Comparison of ENCODE assay signal across 8 cellular contexts in genomic region chr3:71066849-71067261, GRCh38.
DNase-seq lines count a peak whose midpoint lies in the region; ATAC-seq, FAIRE-seq and TF ChIP-seq lines count a peak whose summit lies in the region.

No MANE protein-coding gene starts in this region.

- peaks cover 0 to 6% (median 1%) of the 10 kb centered on the region in 3 donors for H3K36me3 Mint-ChIP-seq in CD8-positive, alpha-beta memory T cell
- peaks cover 30% of the 10 kb centered on the region for H3K36me3 Mint-ChIP-seq in activated naive CD8-positive, alpha-beta T cell treated with anti-CD3 and anti-CD28 coated beads for 36 hours

- peak in 2 of 5 donors; percentile 44 to 52 for DNase-seq in CD8-positive, alpha-beta memory T cell
- DNase-seq in NOMO-1 treated with DMSO at 0.1 percent for 48 hours (lab: John Stamatoyannopoulos, UW; ENCODE audit: unreplicated experiment) (peak; percentile 87), HepG2 (ENCODE audit: low spot score) (no peak), vagina (ENCODE audit: extremely low spot score in 2 of 2) (no peak), NCI-H345 (lab: John Stamatoyannopoulos, UW) (no peak), neuronal stem cell (ENCODE audit: low spot score) (no peak), OCI-M2 (lab: John Stamatoyannopoulos, UW; ENCODE audit: unreplicated experiment) (no peak)
- DNase-seq in activated naive CD8-positive, alpha-beta T cell treated with anti-CD3 and anti-CD28 coated beads for 36 hours, result peak; percentile 64

- H3K23ac ChIP-seq in neuronal stem cell (ENCODE audit: low read depth, low read length, poor library complexity), result no peak overlapping the region

- H2BK12ac ChIP-seq in neuronal stem cell (ENCODE audit: low read length), result no peak overlapping the region

- POLR2A ChIA-PET in CD8-positive, alpha-beta memory T cell (lab: Charles Lee), result no interaction called here
- POLR2A ChIA-PET in HepG2 (lab: Yijun Ruan, JAX), result no interaction called here

- H3K14ac ChIP-seq in neuronal stem cell (ENCODE audit: low read length), result no peak overlapping the region

- no peak overlapping the region for H3K27ac ChIP-seq in CD8-positive, alpha-beta memory T cell (ENCODE audit: low read depth, low read length)
- H3K27ac ChIP-seq in HepG2 (ENCODE audit: extremely low read length, insufficient read depth, low read length) (no peak overlapping the region), vagina (peak overlapping the region; percentile 99), neuronal stem cell (replicated peaks; ENCODE audit: low read length) (no peak overlapping the region)

- no peak overlapping the region for H2BK5ac ChIP-seq in neuronal stem cell (ENCODE audit: low read length)

- no TSS peak for BruUV-seq in HepG2 (replicated peaks; lab: Mats Ljungman, UMichigan)

- no peak for ATAC-seq in HepG2

- CTCF ChIA-PET in CD8-positive, alpha-beta memory T cell (lab: Charles Lee), result no interaction called here
- CTCF ChIA-PET in HepG2 (lab: Yijun Ruan, JAX; ENCODE audit: low intra/inter-chr PET ratio, low total read pairs), result no interaction called here

- peaks cover 58 to 68% (median 61%) of the 10 kb centered on the region in 3 donors for H3K4me1 Mint-ChIP-seq in CD8-positive, alpha-beta memory T cell
- H3K4me1 Mint-ChIP-seq in activated naive CD8-positive, alpha-beta T cell treated with anti-CD3 and anti-CD28 coated beads for 36 hours, result peaks cover 58% of the 10 kb centered on the region

- no peak overlapping the region for H3K9ac ChIP-seq in HepG2 (ENCODE audit: insufficient read depth, low read depth, low read length)
- H3K9ac ChIP-seq in neuronal stem cell (ENCODE audit: low read depth, low read length, poor library complexity), result no peak overlapping the region

- H4K91ac ChIP-seq in neuronal stem cell (ENCODE audit: low read depth, low read length, poor library complexity), result no peak overlapping the region

- no peaks in the 10 kb centered on the region for H3K9me3 Mint-ChIP-seq in CD8-positive, alpha-beta memory T cell
- H3K9me3 Mint-ChIP-seq in activated naive CD8-positive, alpha-beta T cell treated with anti-CD3 and anti-CD28 coated beads for 36 hours, result no peaks in the 10 kb centered on the region

- H3K36me3 ChIP-seq in CD8-positive, alpha-beta memory T cell (ENCODE audit: insufficient read depth, low read length), result no peaks in the 10 kb centered on the region
- H3K36me3 ChIP-seq in HepG2 (replicated peaks in 1 of 2; ENCODE audit: control insufficient read depth in 1 of 2, insufficient read depth in 2 of 2, low read length in 2 of 2) (no peaks in the 10 kb centered on the region), vagina (no peaks in the 10 kb centered on the region), neuronal stem cell (replicated peaks in 1 of 2; ENCODE audit: control insufficient read depth in 2 of 2, insufficient read depth in 2 of 2, low read length in 2 of 2) (no peaks in the 10 kb centered on the region)

- TF ChIP-seq EP300 in HepG2 (IDR thresholded peaks at IDR 0.05; ENCODE audit: low read depth in 2 of 2, low read length in 2 of 2) (no peak), HepG2 (CRISPR knock-in tag; IDR thresholded peaks at IDR 0.05; ENCODE audit: borderline replicate concordance) (no peak)

- H2AFZ ChIP-seq in HepG2 (ENCODE audit: low read length), result no peak overlapping the region
- H2AFZ ChIP-seq in neuronal stem cell (ENCODE audit: low read length), result no peak overlapping the region

- no peak for TF ChIP-seq POLR2A in HepG2 (IDR thresholded peaks at IDR 0.05; ENCODE audit: insufficient read depth in 1 of 2, low read depth in 2 of 2, low read length in 2 of 2)
- TF ChIP-seq POLR2A in vagina (IDR thresholded peaks at IDR 0.05), result no peak

- no peak overlapping the region for H2BK15ac ChIP-seq in neuronal stem cell (ENCODE audit: low read length)

- intact Hi-C loops in HepG2 (cut with micrococcal nuclease; ENCODE audit: unreplicated experiment), result loop anchor here (5.0 to 10.0 kb wide), 3 partner anchors 88 to 515 kb away; partner anchors contain the start of gene FOXP1
- intact Hi-C loops in vagina (cut with DNase I), result loop anchor here (10.0 kb wide), 2 partner anchors 52 to 68 kb away; no protein-coding TSS in a partner anchor

- in situ Hi-C loops in HepG2 (cut with HindIII; ENCODE audit: extremely low pct_ligation_motif_present, low pct_unique_long_range_greater_than_20kb), result no loop called here

- no peak overlapping the region for H2BK120ac ChIP-seq in neuronal stem cell (ENCODE audit: low read depth, low read length)

- TF ChIP-seq CTCF in HepG2 (CRISPR knock-in tag; IDR thresholded peaks at IDR 0.05) (no peak), vagina (IDR thresholded peaks at IDR 0.05) (no peak)

- H3K27me3 Mint-ChIP-seq in CD8-positive, alpha-beta memory T cell, result no peaks in the 10 kb centered on the region
- no peaks in the 10 kb centered on the region for H3K27me3 Mint-ChIP-seq in activated naive CD8-positive, alpha-beta T cell treated with anti-CD3 and anti-CD28 coated beads for 36 hours

- no peaks in the 10 kb centered on the region for H4K20me1 ChIP-seq in HepG2 (ENCODE audit: insufficient read depth, low read length)

- H2AK5ac ChIP-seq in neuronal stem cell (ENCODE audit: low read depth, low read length), result no peak overlapping the region

- FAIRE-seq in HepG2 (lab: Jason Lieb, UNC), result no peak

- peak overlapping the region in 7 of 8 donors; percentile 91 to 98 (median 96) for H3K27ac Mint-ChIP-seq in CD8-positive, alpha-beta memory T cell
- peak overlapping the region; percentile 95 for H3K27ac Mint-ChIP-seq in activated naive CD8-positive, alpha-beta T cell treated with anti-CD3 and anti-CD28 coated beads for 36 hours

- H4K8ac ChIP-seq in neuronal stem cell (ENCODE audit: low read depth, low read length), result no peak overlapping the region

- peak overlapping the region; percentile 70 for H3K4me3 ChIP-seq in CD8-positive, alpha-beta memory T cell (ENCODE audit: low read length)
- H3K4me3 ChIP-seq in HepG2 (replicated peaks in 1 of 3; ENCODE audit: insufficient read depth in 1 of 3, low read depth in 2 of 3, low read length in 3 of 3) (no peak overlapping the region), vagina (no peak overlapping the region), neuronal stem cell (ENCODE audit: low read length in 2 of 2) (no peak overlapping the region)

- H3K4me2 ChIP-seq in HepG2 (ENCODE audit: low read depth, low read length) (peak overlapping the region; percentile 93), neuronal stem cell (ENCODE audit: insufficient read depth, low read length, poor library complexity, severe bottlenecking) (no peak overlapping the region)

- H3K4me1 ChIP-seq in CD8-positive, alpha-beta memory T cell (ENCODE audit: insufficient read depth, low read length), result peaks cover 78% of the 10 kb centered on the region
- peaks cover 61% of the 10 kb centered on the region for H3K4me1 ChIP-seq in HepG2 (ENCODE audit: insufficient read depth, low read length)
- peaks cover 67% of the 10 kb centered on the region for H3K4me1 ChIP-seq in vagina
- H3K4me1 ChIP-seq in neuronal stem cell (ENCODE audit: control insufficient read depth in 2 of 2, insufficient read depth in 1 of 2, low read depth in 1 of 2, low read length in 2 of 2), result peaks cover 21 to 24% of the 10 kb centered on the region in 2 donors

- H3K4ac ChIP-seq in neuronal stem cell (ENCODE audit: low read length), result no peak overlapping the region

- H3K79me1 ChIP-seq in neuronal stem cell (ENCODE audit: low read depth, low read length), result peaks cover 2% of the 10 kb centered on the region

- H3K18ac ChIP-seq in neuronal stem cell (ENCODE audit: low read length), result no peak overlapping the region

- H3K79me2 ChIP-seq in HepG2 (ENCODE audit: insufficient read depth, low read length), result peaks cover 55% of the 10 kb centered on the region

- no peaks in the 10 kb centered on the region for H3K27me3 ChIP-seq in CD8-positive, alpha-beta memory T cell (ENCODE audit: insufficient read depth, low read length, poor library complexity, severe bottlenecking)
- no peaks in the 10 kb centered on the region; a peak in 1 of 5 replicates for H3K27me3 ChIP-seq in HepG2 (ENCODE audit: control insufficient read depth in 1 of 2, insufficient read depth in 2 of 2, low read length in 2 of 2)
- H3K27me3 ChIP-seq in vagina, result no peaks in the 10 kb centered on the region
- H3K27me3 ChIP-seq in neuronal stem cell (ENCODE audit: control insufficient read depth in 3 of 3, insufficient read depth in 3 of 3, low read depth in 1 of 3, low read length in 3 of 3), result no peaks in the 10 kb centered on the region

- no peak for TF ChIP-seq RAD21 in HepG2 (CRISPR knock-in tag; IDR thresholded peaks at IDR 0.05)

- 35% methylated on average over 3 of the region's 3 CpGs for WGBS in HepG2 (ENCODE audit: low lambda C conversion rate)
- no CpG with 5 or more reads among the region's 3 CpGs for WGBS in neuronal stem cell (ENCODE audit: extremely low coverage in 2 of 2, insufficient read length in 2 of 2, insufficient replicate concordance in 1 of 2), 2 donors

- H3K4me3 Mint-ChIP-seq in CD8-positive, alpha-beta memory T cell, result peak overlapping the region in 6 of 7 donors; percentile 90 to 97 (median 94)
- H3K4me3 Mint-ChIP-seq in activated naive CD8-positive, alpha-beta T cell treated with anti-CD3 and anti-CD28 coated beads for 36 hours, result peak overlapping the region; percentile 85

- H3K9me3 ChIP-seq in CD8-positive, alpha-beta memory T cell (ENCODE audit: low read length), result no peaks in the 10 kb centered on the region
- no peaks in the 10 kb centered on the region for H3K9me3 ChIP-seq in HepG2 (ENCODE audit: low read length)
- H3K9me3 ChIP-seq in vagina, result no peaks in the 10 kb centered on the region
- H3K9me3 ChIP-seq in neuronal stem cell (replicated peaks in 1 of 2; ENCODE audit: control insufficient read depth in 2 of 2, insufficient read depth in 1 of 2, low read depth in 1 of 2, low read length in 2 of 2), result no peaks in the 10 kb centered on the region

TF ChIP-seq in HepG2, 621 proteins besides CTCF, POLR2A, EP300 and RAD21 (continues in another document):
- TF ChIP-seq SOX13 (IDR thresholded peaks at IDR 0.05), result no peak
- peak in 1 of 2 experiments; percentile 16; a peak in 1 of 4 replicates for TF ChIP-seq SOX13 (CRISPR knock-in tag; conservative IDR thresholded peaks at IDR 0.05 in 1 of 2, IDR thresholded peaks at IDR 0.05 in 1 of 2)
- no peak for TF ChIP-seq ZNF138 (CRISPR knock-in tag; IDR thresholded peaks at IDR 0.05; ENCODE audit: low read depth)
- TF ChIP-seq GATAD2A (CRISPR knock-in tag; IDR thresholded peaks at IDR 0.05), result 0 out of 2 replicates have a peak, but pooled peaks have one; percentile 9
- TF ChIP-seq ATF4 (CRISPR knock-in tag; IDR thresholded peaks at IDR 0.05), result peak in 1 of 2 experiments; percentile 82; a peak in 2 of 4 replicates
- TF ChIP-seq CEBPG (CRISPR knock-in tag; IDR thresholded peaks at IDR 0.05), result peak; percentile 76
- TF ChIP-seq ZNF562 (CRISPR knock-in tag; IDR thresholded peaks at IDR 0.05; ENCODE audit: borderline replicate concordance), result no peak

Comparison
In these comparisons a context has a peak if more than half of its experiments do, and no peak if none do; other contexts are left out.
1. DNase-seq: peak in NOMO-1 treated with DMSO at 0.1 percent for 48 hours (single experiment) and activated naive CD8-positive, alpha-beta T cell treated with anti-CD3 and anti-CD28 coated beads for 36 hours (single experiment); none in HepG2 (single experiment), vagina (0 of 2), NCI-H345 (single experiment), neuronal stem cell (single experiment) and OCI-M2 (single experiment).